Comparison of ENCODE assay signal across 9 cellular contexts in genomic region chr16:67017810-67018488, GRCh38. TPM values are rescaled to one million over a fixed set of nuclear protein-coding genes. Genes with fewer than 3 reads are reported as not detected.
A peak's percentile ranks its signal among the peaks of the same experiment; 100 is the strongest.
DNase-seq lines count a peak whose midpoint lies in the region; ATAC-seq lines count a peak whose summit lies in the region.
"Had no signal": no experiment of that assay in that cellular context is flagged by ENCODE, and none has a peak within 500 bp of the region (broad histone marks: within the 10 kb centered on the region; RNA-seq: fewer than 3 reads in every experiment).

No MANE protein-coding gene starts in this region.

- H3K4me1 Mint-ChIP-seq in activated CD4-positive, alpha-beta T cell treated with anti-CD3 and anti-CD28 coated beads, Interleukin-2, amount 10 ng/mL, durations not matched to agents 24 days and 14 days: peaks cover 38% of the 10 kb centered on the region

- intact Hi-C loops in activated CD4-positive, alpha-beta T cell treated with anti-CD3 and anti-CD28 coated beads, Interleukin-2, amount 10 ng/mL, durations not matched to agents 24 days and 14 days (cut with micrococcal nuclease): loop anchor here (1.0 kb wide), 4 partner anchors 10 to 167 kb away; no protein-coding TSS in a partner anchor

- DNase-seq in COLO668 (lab: John Stamatoyannopoulos, UW; ENCODE audit: unreplicated experiment): peak; percentile 86
- peak; percentile 63 for DNase-seq in NCI-H526 treated with DMSO at 0.1 percent for 48 hours (lab: John Stamatoyannopoulos, UW)
- peak; percentile 97 for DNase-seq in activated CD4-positive, alpha-beta T cell treated with anti-CD3 and anti-CD28 coated beads, Interleukin-2, amount 10 ng/mL, durations not matched to agents 24 days and 14 days
- DNase-seq in ecto neural progenitor cell (ENCODE audit: low spot score): peak; percentile 87
- peak; percentile 84 for DNase-seq in mesenteric fat pad (ENCODE audit: low spot score)
- DNase-seq in stimulated activated CD8-positive, alpha-beta memory T cell treated with anti-CD3 and anti-CD28 coated beads, Interleukin-4, amount 100 ng/mL, for 48 hours: peak; percentile 95

- H3K27ac Mint-ChIP-seq in activated CD4-positive, alpha-beta T cell treated with anti-CD3 and anti-CD28 coated beads, Interleukin-2, amount 10 ng/mL, durations not matched to agents 24 days and 14 days: no peak overlapping the region
- H3K27ac Mint-ChIP-seq: activated naive CD8-positive, alpha-beta T cell had no signal

- H3K4me3 Mint-ChIP-seq in activated CD4-positive, alpha-beta T cell treated with anti-CD3 and anti-CD28 coated beads, Interleukin-2, amount 10 ng/mL, durations not matched to agents 24 days and 14 days: no peak overlapping the region
- H3K4me3 Mint-ChIP-seq: activated naive CD8-positive, alpha-beta T cell had no signal

- no peaks in the 10 kb centered on the region for H3K27me3 Mint-ChIP-seq in activated CD4-positive, alpha-beta T cell treated with anti-CD3 and anti-CD28 coated beads, Interleukin-2, amount 10 ng/mL, durations not matched to agents 24 days and 14 days
- H3K27me3 Mint-ChIP-seq: activated naive CD8-positive, alpha-beta T cell had no signal

- ATAC-seq in GM19438 (IDR thresholded peaks at IDR 0.05; ENCODE audit: low read depth, unreplicated experiment) (peak; percentile 82), HG03521 (IDR thresholded peaks at IDR 0.05; ENCODE audit: unreplicated experiment) (peak; percentile 90)

- H3K36me3 Mint-ChIP-seq in activated CD4-positive, alpha-beta T cell treated with anti-CD3 and anti-CD28 coated beads, Interleukin-2, amount 10 ng/mL, durations not matched to agents 24 days and 14 days (ENCODE audit: low read depth): peaks cover 2% of the 10 kb centered on the region
- H3K36me3 Mint-ChIP-seq: activated naive CD8-positive, alpha-beta T cell had no signal

- H3K9me3 Mint-ChIP-seq in activated CD4-positive, alpha-beta T cell treated with anti-CD3 and anti-CD28 coated beads, Interleukin-2, amount 10 ng/mL, durations not matched to agents 24 days and 14 days: no peaks in the 10 kb centered on the region

RNA-seq across cellular contexts. Expression of gene CBFB, which starts 11.0 kb away (rescaled TPM):
- 163 and 172 TPM in 2 replicates for total RNA-seq in activated CD4-positive, alpha-beta T cell treated with anti-CD3 and anti-CD28 coated beads, Interleukin-2, amount 10 ng/mL, durations not matched to agents 24 days and 14 days
- 48.7 TPM for total RNA-seq in mesenteric fat pad

RNA-seq across cellular contexts. Expression of gene CES4A, which starts 29.6 kb away (rescaled TPM):
- total RNA-seq in activated CD4-positive, alpha-beta T cell treated with anti-CD3 and anti-CD28 coated beads, Interleukin-2, amount 10 ng/mL, durations not matched to agents 24 days and 14 days: 27.0 and 27.5 TPM in 2 replicates
- 12.5 TPM for total RNA-seq in mesenteric fat pad

RNA-seq across cellular contexts. Expression of gene CES3, which starts 56.9 kb away (rescaled TPM):
- 6.8 and 7.0 TPM in 2 replicates for total RNA-seq in activated CD4-positive, alpha-beta T cell treated with anti-CD3 and anti-CD28 coated beads, Interleukin-2, amount 10 ng/mL, durations not matched to agents 24 days and 14 days
- 0.55 TPM for total RNA-seq in mesenteric fat pad

Comparison
In these comparisons a context has a peak if more than half of its experiments do, and no peak if none do; other contexts are left out.
1. Peak in every context shown above with its lines: DNase-seq and ATAC-seq.